ENCODE assay signal across 8 cellular contexts in the genomic region with DNA sequence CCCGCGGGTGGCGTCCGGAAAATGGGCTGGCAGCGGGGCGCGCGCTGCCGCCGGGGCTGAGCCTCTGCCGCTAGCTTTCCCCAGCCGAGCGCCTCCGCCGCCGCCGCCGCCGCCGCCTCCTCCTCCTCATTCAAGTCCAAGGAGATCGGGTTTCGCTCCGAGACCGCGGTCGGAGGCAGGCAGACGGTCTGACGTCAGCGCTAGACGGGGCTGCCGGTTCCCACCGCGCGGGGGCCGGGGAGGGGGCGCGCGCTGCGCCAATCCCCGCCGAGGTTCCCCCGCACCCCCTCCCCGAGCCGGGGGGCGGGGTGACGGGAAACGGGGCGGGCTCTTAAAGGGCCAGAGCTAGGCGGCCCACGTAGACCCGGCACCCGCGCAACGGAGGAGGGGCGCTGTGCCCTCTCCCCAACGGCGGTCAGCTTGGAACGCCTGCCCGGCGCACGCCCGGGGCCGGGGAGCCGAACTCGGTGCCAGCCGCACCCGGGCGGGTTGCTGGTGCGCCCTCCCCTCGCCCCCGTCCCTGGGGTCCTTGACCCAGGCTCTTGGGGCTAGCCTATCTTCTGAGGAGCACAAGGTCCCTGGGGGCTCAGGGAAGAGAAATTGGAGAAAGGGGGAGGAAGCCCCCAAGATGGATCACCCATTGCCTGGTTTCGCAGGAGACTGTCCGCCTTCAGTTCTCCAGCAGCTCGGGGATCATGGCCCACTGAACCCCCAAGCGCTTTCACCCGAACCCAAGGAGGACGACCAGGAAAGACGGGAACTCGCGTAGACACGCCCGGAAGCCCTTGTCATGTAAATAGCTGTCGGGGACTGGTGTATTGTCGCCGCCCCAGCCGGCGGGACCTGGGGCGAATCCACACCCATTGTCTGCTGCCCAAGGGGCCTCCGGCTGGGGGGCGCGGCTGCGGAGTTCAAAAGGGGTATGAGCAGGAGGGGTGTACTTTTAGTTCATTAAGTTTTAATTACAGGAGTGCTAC.
A peak's percentile ranks its signal among the peaks of the same experiment; 100 is the strongest.
DNase-seq lines count a peak whose midpoint lies in the region; ATAC-seq and TF ChIP-seq lines count a peak whose summit lies in the region.

A gene with protein sequence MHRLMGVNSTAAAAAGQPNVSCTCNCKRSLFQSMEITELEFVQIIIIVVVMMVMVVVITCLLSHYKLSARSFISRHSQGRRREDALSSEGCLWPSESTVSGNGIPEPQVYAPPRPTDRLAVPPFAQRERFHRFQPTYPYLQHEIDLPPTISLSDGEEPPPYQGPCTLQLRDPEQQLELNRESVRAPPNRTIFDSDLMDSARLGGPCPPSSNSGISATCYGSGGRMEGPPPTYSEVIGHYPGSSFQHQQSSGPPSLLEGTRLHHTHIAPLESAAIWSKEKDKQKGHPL (minus strand): TSS at position 193 of the 977 bp plus-strand sequence. CDS start 433 bp downstream, outside the sequence.

- peaks cover 70% of the 10 kb centered on the region for H3K4me1 Mint-ChIP-seq in nephron progenitor cell

- peak within 1 kb of the TSS; percentile 61 to 72 for H3K4me3 ChIP-seq in foreskin fibroblast (ENCODE audit: low read depth in 1 of 2, low read length in 2 of 2)

- peaks cover 41% of the 10 kb centered on the region for H3K27me3 Mint-ChIP-seq in nephron progenitor cell (ENCODE audit: low read depth, poor library complexity)

- H3K36me3 Mint-ChIP-seq in nephron progenitor cell (ENCODE audit: low read depth): no peaks in the 10 kb centered on the region

- ATAC-seq in GM21528 (IDR thresholded peaks at IDR 0.05; ENCODE audit: low FRiP score, unreplicated experiment): peak; percentile 76

- H3K27ac Mint-ChIP-seq in nephron progenitor cell: peak within 1 kb of the TSS; percentile 64

- peak; percentile 88 for DNase-seq in COR-L47 (lab: John Stamatoyannopoulos, UW)
- DNase-seq in KBM-7: peak; percentile 85
- peak; percentile 94 for DNase-seq in RPMI8226
- peak; percentile 86 for DNase-seq in activated gamma-delta T cell treated with anti-CD3 and anti-CD28 coated beads, Interleukin-2, amount 50 U/mL, for 16 hours (ENCODE audit: low read depth)
- peak; percentile 95 to 97 for DNase-seq in foreskin fibroblast
- peak; percentile 97 for DNase-seq in nephron progenitor cell
- peak; percentile 91 for DNase-seq in stimulated activated naive CD4-positive, alpha-beta T cell treated with Interleukin-2 at 50 U/mL for 16 hours (lab: John Stamatoyannopoulos, UW)

- TF ChIP-seq CTCF in foreskin fibroblast (IDR thresholded peaks at IDR 0.05; ENCODE audit: low read depth, low read length) (no peak), nephron progenitor cell (IDR thresholded peaks at IDR 0.05) (no peak)

- in situ Hi-C loops in KBM-7 (cut with MboI; ENCODE audit: low pct_unique_long_range_greater_than_20kb, low sequenced_read_pairs): no loop called here

- peak within 1 kb of the TSS; percentile 92 for H3K4me3 Mint-ChIP-seq in nephron progenitor cell

- no peaks in the 10 kb centered on the region for H3K9me3 Mint-ChIP-seq in nephron progenitor cell

Comparison
In these comparisons a context has a peak if more than half of its experiments do, and no peak if none do; other contexts are left out.
1. Peak in every context shown above with its lines: DNase-seq, ATAC-seq and H3K4me3 ChIP-seq.